ENCODE assay signal across 8 cellular contexts in genomic region chr6:134882426-134883038, GRCh38.
DNase-seq lines count a peak whose midpoint lies in the region; ATAC-seq, FAIRE-seq and TF ChIP-seq lines count a peak whose summit lies in the region.

No MANE protein-coding gene starts in this region.

- H3K56ac ChIP-seq in IMR-90 (ENCODE audit: extremely low read depth, insufficient read depth, low read length): no peak overlapping the region

- H3K9me1 ChIP-seq in IMR-90 (ENCODE audit: insufficient read depth, low read length): no peaks in the 10 kb centered on the region

- H4K91ac ChIP-seq in IMR-90 (ENCODE audit: insufficient read depth, low read depth, low read length): peak overlapping the region; percentile 53; the same call in 1 of the 2 replicates

- H3K27me3 ChIP-seq in A673 (replicated peaks; ENCODE audit: insufficient read depth, low read depth, low read length, poor library complexity): no peaks in the 10 kb centered on the region
- H3K27me3 ChIP-seq in IMR-90 (ENCODE audit: control insufficient read depth, insufficient read depth, low read length): no peaks in the 10 kb centered on the region
- peaks cover 23% of the 10 kb centered on the region for H3K27me3 ChIP-seq in left ventricle myocardium inferior (ENCODE audit: low read depth)

- TF ChIP-seq CTCF in A673 (conservative IDR thresholded peaks at IDR 0.05; ENCODE audit: low read depth, low read length): peak; percentile 96
- TF ChIP-seq CTCF in IMR-90 (conservative IDR thresholded peaks at IDR 0.05; ENCODE audit: low read depth, low read length): peak; percentile 91
- TF ChIP-seq CTCF in left ventricle myocardium inferior (IDR thresholded peaks at IDR 0.05; ENCODE audit: borderline replicate concordance): peak; percentile 99

- intact Hi-C loops in A673 (cut with micrococcal nuclease; ENCODE audit: unreplicated experiment): loop anchor here (1.0 to 2.0 kb wide), 4 partner anchors 708 to 771 kb away; no protein-coding TSS in a partner anchor
- intact Hi-C loops in IMR-90 (cut with micrococcal nuclease): loop anchor here (1.0 to 5.0 kb wide), 4 partner anchors 54 to 726 kb away; no protein-coding TSS in a partner anchor
- intact Hi-C loops in left ventricle myocardium inferior (cut with micrococcal nuclease): loop anchor here (10.0 kb wide), 1 partner anchor 728 kb away; no protein-coding TSS in a partner anchor

- H3K4ac ChIP-seq in IMR-90 (ENCODE audit: low read depth, low read length): no peak overlapping the region

- H3K9me3 ChIP-seq in A673 (ENCODE audit: low read depth, low read length, poor library complexity, severe bottlenecking) (no peaks in the 10 kb centered on the region), IMR-90 (ENCODE audit: control insufficient read depth, insufficient read depth, low read length) (0 out of 2 replicates have a peak, but pooled peaks cover 2% of the 10 kb centered on the region), left ventricle myocardium inferior (replicated peaks) (no peaks in the 10 kb centered on the region)

- peak overlapping the region; percentile 93 for H4K5ac ChIP-seq in IMR-90 (ENCODE audit: low read depth, low read length)

- TF ChIP-seq RAD21 in IMR-90 (IDR thresholded peaks at IDR 0.05; ENCODE audit: low read length): peak; percentile 95

- CTCF ChIA-PET in A673 (lab: Charles Lee) (interaction anchor here (0.5 to 1.6 kb wide), 14 partner anchors 58 to 771 kb away, joined by 3 to 17 read pairs (median 4); no protein-coding TSS in a partner anchor), IMR-90 (lab: Yijun Ruan, JAX) (interaction anchor here (0.6 to 2.0 kb wide), 12 partner anchors 13 to 726 kb away, joined by 3 to 9 read pairs (median 3); no protein-coding TSS in a partner anchor)

- FAIRE-seq in GM18507 (lab: Jason Lieb, UNC): peak; percentile 83

- H3K4me2 ChIP-seq in IMR-90 (ENCODE audit: low read depth, low read length): no peak overlapping the region

- H3K4me1 ChIP-seq in A673 (ENCODE audit: insufficient read depth, low read length, poor library complexity, severe bottlenecking) (peaks cover 9% of the 10 kb centered on the region), IMR-90 (ENCODE audit: control insufficient read depth, insufficient read depth, low read length) (peaks cover 6% of the 10 kb centered on the region), left ventricle myocardium inferior (no peaks in the 10 kb centered on the region)

- peak overlapping the region; percentile 66; the same call in 1 of the 3 replicates for H2BK15ac ChIP-seq in IMR-90 (ENCODE audit: low read depth, low read length)

- no peak overlapping the region for H2AK5ac ChIP-seq in IMR-90 (ENCODE audit: low read depth, low read length)

- no peak overlapping the region for H2BK5ac ChIP-seq in IMR-90 (ENCODE audit: low read depth, low read length, poor library complexity, severe bottlenecking)

- no peak overlapping the region; the same call in 1 of the 2 replicates for H3K9ac ChIP-seq in IMR-90 (ENCODE audit: low read depth, low read length)

- BruUV-seq in A673 (replicated peaks; lab: Mats Ljungman, UMichigan) (no TSS peak), IMR-90 (replicated peaks; lab: Mats Ljungman, UMichigan) (no TSS peak)

- dilution Hi-C loops in IMR-90 (cut with HindIII; ENCODE audit: low sequenced_read_pairs, unreplicated experiment): no loop called here

- H3K36me3 ChIP-seq in A673 (ENCODE audit: insufficient read depth, low read length, poor library complexity, severe bottlenecking) (no peaks in the 10 kb centered on the region), IMR-90 (ENCODE audit: control insufficient read depth, insufficient read depth, low read length) (no peaks in the 10 kb centered on the region), left ventricle myocardium inferior (no peaks in the 10 kb centered on the region)

- no peak overlapping the region for H3K4me3 ChIP-seq in A673 (ENCODE audit: low read depth, low read length, poor library complexity, severe bottlenecking)
- H3K4me3 ChIP-seq in IMR-90 (ENCODE audit: insufficient read depth, low read depth, low read length): no peak overlapping the region
- H3K4me3 ChIP-seq in left ventricle myocardium inferior: no peak overlapping the region

- H3K23ac ChIP-seq in IMR-90 (ENCODE audit: low read depth, low read length): no peak overlapping the region

- no peaks in the 10 kb centered on the region for H4K20me1 ChIP-seq in IMR-90 (ENCODE audit: insufficient read depth, low read length)

- 0 out of 2 replicates have a peak overlapping the region, but pooled peaks have one; percentile 21 for H2BK20ac ChIP-seq in IMR-90 (ENCODE audit: low read depth, low read length)

- no peak for TF ChIP-seq POLR2A in IMR-90 (IDR thresholded peaks at IDR 0.05; ENCODE audit: low read depth, low read length)

- no peak overlapping the region for H2AK9ac ChIP-seq in IMR-90 (replicated peaks; ENCODE audit: low read depth, low read length, poor library complexity)

- WGBS in IMR-90 (ENCODE audit: extremely low coverage in 2 of 2, insufficient read length in 1 of 2), 2 experiments: 40% methylated on average over 4 of the region's 10 CpGs; no CpG with 5 or more reads in 1 of the 2 experiments

- in situ Hi-C loops in IMR-90 (cut with MboI; ENCODE audit: low sequenced_read_pairs): no loop called here

- peak overlapping the region; percentile 21; the same call in 1 of the 2 replicates for H2BK120ac ChIP-seq in IMR-90 (ENCODE audit: low read depth, low read length)

- POLR2A ChIA-PET in A673 (lab: Charles Lee; ENCODE audit: low non-redundant PET): no interaction called here
- POLR2A ChIA-PET in IMR-90 (lab: Charles Lee; ENCODE audit: unreplicated experiment): no interaction called here

- H3K14ac ChIP-seq in IMR-90 (replicated peaks; ENCODE audit: low read depth, low read length): no peak overlapping the region

- peak; percentile 82 for DNase-seq in A673 (ENCODE audit: low spot score)
- DNase-seq in GM18507 (ENCODE audit: extremely low spot score, insufficient read length, low read depth): peak; percentile 36
- peak; percentile 79 for DNase-seq in IMR-90
- peak; percentile 52 to 63 for DNase-seq in SHP77 (lab: John Stamatoyannopoulos, UW)
- peak; percentile 66 for DNase-seq in amniotic epithelial cell (ENCODE audit: low read depth)
- peak; percentile 56 for DNase-seq in left ventricle myocardium inferior
- DNase-seq in putamen (ENCODE audit: low spot score): peak; percentile 65

- no peaks in the 10 kb centered on the region for H3K79me1 ChIP-seq in IMR-90 (ENCODE audit: low read depth in 1 of 2, low read length in 2 of 2)

- H3K27ac ChIP-seq in A673 (ENCODE audit: low read depth, low read length, poor library complexity, severe bottlenecking): no peak overlapping the region
- H3K27ac ChIP-seq in IMR-90 (ENCODE audit: insufficient read depth, low read length): peak overlapping the region; percentile 44; the same call in 1 of the 2 replicates
- H3K27ac ChIP-seq in left ventricle myocardium inferior (replicated peaks): no peak overlapping the region

- H3K18ac ChIP-seq in IMR-90 (ENCODE audit: low read depth, low read length): peak overlapping the region; percentile 85

- ATAC-seq in IMR-90 (ENCODE audit: low read depth): peak; percentile 89
- ATAC-seq in HG03045 (IDR thresholded peaks at IDR 0.05; ENCODE audit: unreplicated experiment): no peak

- H2AFZ ChIP-seq in IMR-90 (replicated peaks; ENCODE audit: low read length, poor library complexity): no peak overlapping the region

- H4K8ac ChIP-seq in IMR-90 (ENCODE audit: low read depth in 2 of 2, low read length in 2 of 2): peak overlapping the region in 1 of 2 experiments; percentile 8; a peak in 3 of 4 replicates

TF ChIP-seq in IMR-90, 13 proteins besides CTCF, POLR2A, EP300 and RAD21:
- TF ChIP-seq FOS (IDR thresholded peaks at IDR 0.05; ENCODE audit: low read depth, low read length) (no peak), USF2 (IDR thresholded peaks at IDR 0.05; ENCODE audit: low read depth, low read length) (no peak), NFE2L2 (IDR thresholded peaks at IDR 0.05; ENCODE audit: low read depth, low read length) (no peak), CEBPB (IDR thresholded peaks at IDR 0.05; ENCODE audit: low read depth, low read length) (no peak), MXI1 (IDR thresholded peaks at IDR 0.05; ENCODE audit: borderline replicate concordance, low read depth, low read length) (no peak), CHD1 (IDR thresholded peaks at IDR 0.05; ENCODE audit: low read depth, low read length) (no peak), SMC3 (IDR thresholded peaks at IDR 0.05; ENCODE audit: low read depth, low read length) (peak; percentile 95)
